1 cellular context compared by ENCODE assay signal in the genomic region with DNA sequence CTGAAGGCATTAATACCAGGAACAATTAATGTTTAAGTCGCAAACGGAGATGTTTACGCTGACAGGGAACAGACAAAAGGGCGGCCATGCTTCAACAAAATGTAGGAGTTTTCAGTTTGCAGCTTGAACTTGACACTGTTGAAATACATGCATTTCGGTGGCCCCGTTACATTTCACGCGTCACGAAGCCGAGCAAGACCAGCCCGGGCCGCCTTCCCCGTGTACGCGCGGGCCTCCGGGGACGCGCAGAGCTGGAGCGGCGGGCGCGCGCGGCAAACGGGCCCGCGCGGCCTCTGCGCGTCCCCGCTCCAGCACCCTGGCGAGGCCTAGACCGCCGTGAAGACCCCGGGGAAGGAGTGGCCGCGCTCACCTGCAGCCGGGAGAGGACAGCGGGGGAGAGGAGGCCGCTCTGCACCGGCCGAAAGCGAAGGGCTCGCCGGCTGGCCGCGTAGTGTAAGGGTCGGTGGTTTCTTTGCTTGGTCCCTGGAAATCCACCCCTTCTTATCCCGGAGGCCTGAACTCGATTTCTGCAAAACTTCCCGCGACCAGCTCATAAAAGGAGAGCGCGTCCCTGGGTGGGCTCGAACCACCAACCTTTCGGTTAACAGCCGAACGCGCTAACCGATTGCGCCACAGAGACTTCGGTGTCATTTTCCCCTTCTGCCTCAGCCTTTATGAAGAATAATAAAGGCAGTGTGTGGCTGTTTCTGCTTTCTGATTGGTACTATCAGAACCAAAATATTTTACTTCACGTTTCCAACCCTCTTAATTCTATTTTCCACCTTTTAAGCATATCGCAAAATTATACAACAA.
TF ChIP-seq lines count a peak whose summit lies in the region.

No MANE protein-coding gene starts in this region.

TF ChIP-seq in GM12878, 131 proteins besides CTCF, POLR2A, EP300 and RAD21 (continued from another document):
- TF ChIP-seq, protein P1, sequence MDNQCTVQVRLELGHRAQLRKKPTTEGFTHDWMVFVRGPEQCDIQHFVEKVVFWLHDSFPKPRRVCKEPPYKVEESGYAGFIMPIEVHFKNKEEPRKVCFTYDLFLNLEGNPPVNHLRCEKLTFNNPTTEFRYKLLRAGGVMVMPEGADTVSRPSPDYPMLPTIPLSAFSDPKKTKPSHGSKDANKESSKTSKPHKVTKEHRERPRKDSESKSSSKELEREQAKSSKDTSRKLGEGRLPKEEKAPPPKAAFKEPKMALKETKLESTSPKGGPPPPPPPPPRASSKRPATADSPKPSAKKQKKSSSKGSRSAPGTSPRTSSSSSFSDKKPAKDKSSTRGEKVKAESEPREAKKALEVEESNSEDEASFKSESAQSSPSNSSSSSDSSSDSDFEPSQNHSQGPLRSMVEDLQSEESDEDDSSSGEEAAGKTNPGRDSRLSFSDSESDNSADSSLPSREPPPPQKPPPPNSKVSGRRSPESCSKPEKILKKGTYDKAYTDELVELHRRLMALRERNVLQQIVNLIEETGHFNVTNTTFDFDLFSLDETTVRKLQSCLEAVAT (IDR thresholded peaks at IDR 0.05): peak; percentile 57; the same call in 1 of the 2 replicates
- peak; percentile 63 for TF ChIP-seq NR2F1 (conservative IDR thresholded peaks at IDR 0.05)
- TF ChIP-seq ZNF274 (IDR thresholded peaks at IDR 0.05; ENCODE audit: insufficient read depth, insufficient read length): no peak
- TF ChIP-seq MEF2A (IDR thresholded peaks at IDR 0.05; ENCODE audit: insufficient read depth, low read depth, low read length): no peak
